1 cellular context compared by ENCODE assay signal in the genomic region with DNA sequence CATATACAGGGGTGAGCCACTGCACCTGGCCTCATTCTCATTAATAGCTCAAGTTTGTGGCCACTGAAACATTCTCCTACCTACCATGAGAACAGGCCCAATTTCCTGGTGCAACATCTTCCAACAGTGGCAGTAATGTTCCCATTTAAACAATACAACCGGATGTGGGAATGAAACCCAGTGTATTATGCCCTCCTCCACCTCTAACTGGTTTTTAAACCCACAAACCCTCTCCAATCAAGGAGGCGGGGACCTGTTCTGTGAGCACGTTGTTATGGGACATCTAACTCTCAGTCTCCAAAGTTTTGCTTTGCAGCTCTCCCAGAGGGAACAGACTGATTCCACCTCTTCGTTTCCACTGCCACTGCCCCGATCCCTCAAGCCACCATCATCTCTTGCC.
TF ChIP-seq lines count a peak whose summit lies in the region.

No MANE protein-coding gene starts in this region.

TF ChIP-seq in H1, 55 proteins besides CTCF, POLR2A, EP300 and RAD21:
- TF ChIP-seq BRCA1 (IDR thresholded peaks at IDR 0.05; ENCODE audit: low read depth, low read length) (no peak), CBX8 (IDR thresholded peaks at IDR 0.05; ENCODE audit: borderline replicate concordance, low read depth, low read length) (no peak), RXRA (IDR thresholded peaks at IDR 0.05; ENCODE audit: insufficient read depth, low read depth, low read length) (no peak), EZH2 (IDR thresholded peaks at IDR 0.05; ENCODE audit: low read depth, low read length, severe bottlenecking) (no peak), GABPA (IDR thresholded peaks at IDR 0.05; ENCODE audit: borderline replicate concordance, insufficient read depth, low read length) (no peak), GTF2F1 (IDR thresholded peaks at IDR 0.05; ENCODE audit: borderline replicate concordance, low read depth, low read length) (no peak), MAFK (IDR thresholded peaks at IDR 0.05; ENCODE audit: low read depth, low read length) (no peak), EGR1 (IDR thresholded peaks at IDR 0.05; ENCODE audit: borderline replicate concordance, low read depth, low read length) (no peak), POLR2AphosphoS5 (IDR thresholded peaks at IDR 0.05; ENCODE audit: low read depth, low read length) (no peak)
- TF ChIP-seq, protein P1, sequence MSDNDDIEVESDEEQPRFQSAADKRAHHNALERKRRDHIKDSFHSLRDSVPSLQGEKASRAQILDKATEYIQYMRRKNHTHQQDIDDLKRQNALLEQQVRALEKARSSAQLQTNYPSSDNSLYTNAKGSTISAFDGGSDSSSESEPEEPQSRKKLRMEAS (IDR thresholded peaks at IDR 0.05), result no peak
